Comparison of ENCODE assay signal across 11 cellular contexts in genomic region chr12:5872745-5873144, GRCh38.
A peak's percentile ranks its signal among the peaks of the same experiment; 100 is the strongest.
DNase-seq lines count a peak whose midpoint lies in the region; TF ChIP-seq lines count a peak whose summit lies in the region.
"Had no signal": no experiment of that assay in that cellular context is flagged by ENCODE, and none has a peak within 500 bp of the region (broad histone marks: within the 10 kb centered on the region; RNA-seq: fewer than 3 reads in every experiment).

No MANE protein-coding gene starts in this region.

- no peak overlapping the region for H4K91ac ChIP-seq in H9 (ENCODE audit: insufficient read length, low read depth, low read length)

- no peaks in the 10 kb centered on the region for H3K36me3 Mint-ChIP-seq in H9 (ENCODE audit: insufficient read depth in 1 of 3, low read depth in 3 of 3)
- H3K36me3 Mint-ChIP-seq: stimulated activated naive B cell treated with anti-CD40 and anti-IgM and Interleukin-4, amounts not matched to agents 10 μg/mL and 1 μg/mL and 100 μg/mL, for 72 hours had no signal

- H3K36me3 ChIP-seq in BE2C (no peaks in the 10 kb centered on the region), colonic mucosa (no peaks in the 10 kb centered on the region)

- no peak overlapping the region for H3K4me2 ChIP-seq in H9 (ENCODE audit: insufficient read depth, insufficient read length, low read length)

- H2AFZ ChIP-seq in H9 (ENCODE audit: low read length), result no peak overlapping the region

- peak; percentile 38 for TF ChIP-seq CTCF in BE2C (IDR thresholded peaks at IDR 0.05; ENCODE audit: low read depth, low read length)
- TF ChIP-seq CTCF in H9 (conservative IDR thresholded peaks at IDR 0.05), result peak; percentile 50; the same call in 2 of the 3 replicates
- no peak for TF ChIP-seq CTCF in RWPE1 (conservative IDR thresholded peaks at IDR 0.05; ENCODE audit: low read depth)
- no peak for TF ChIP-seq CTCF in colonic mucosa (IDR thresholded peaks at IDR 0.05)

- H3K27me3 Mint-ChIP-seq in H9 (ENCODE audit: low read depth), result no peaks in the 10 kb centered on the region; the same call in 1 of the 2 replicates

- CTCF ChIA-PET in RWPE1 (lab: Yijun Ruan, JAX), result no interaction called here

- no peaks in the 10 kb centered on the region for H3K79me2 ChIP-seq in H9 (ENCODE audit: insufficient read depth, low read length)

- H2BK120ac ChIP-seq in H9 (ENCODE audit: low read depth, low read length, poor library complexity, severe bottlenecking), result no peak overlapping the region

- no peak overlapping the region for H3K4me3 Mint-ChIP-seq in H9
- H3K4me3 Mint-ChIP-seq: activated CD4-positive, alpha-beta T cell treated with anti-CD3 and anti-CD28 coated beads for 36 hours; stimulated activated naive B cell treated with anti-CD40 and anti-IgM and Interleukin-4, amounts not matched to agents 10 μg/mL and 1 μg/mL and 100 μg/mL, for 72 hours had no signal

- H2BK20ac ChIP-seq in H9 (ENCODE audit: low read depth, low read length, poor library complexity, severe bottlenecking), result no peak overlapping the region

- H2BK12ac ChIP-seq in H9 (ENCODE audit: insufficient read length, low read depth, low read length), result no peak overlapping the region

- no peak overlapping the region for H3T11ph ChIP-seq in H9 (ENCODE audit: low read length)

- H3K14ac ChIP-seq in H9 (ENCODE audit: insufficient read depth, low read length), result no peak overlapping the region

- H3K4me3 ChIP-seq in BE2C (ENCODE audit: low read depth, low read length) (no peak overlapping the region), colonic mucosa (no peak overlapping the region)

- no peak overlapping the region for H4K5ac ChIP-seq in H9 (ENCODE audit: insufficient read length, low read depth, low read length)

- no peaks in the 10 kb centered on the region for H3K79me1 ChIP-seq in H9 (ENCODE audit: insufficient read depth, low read depth, low read length, poor library complexity, severe bottlenecking)

- DNase-seq in BE2C, result no peak
- peak; percentile 27 for DNase-seq in H9
- DNase-seq in RWPE1 (ENCODE audit: low spot score), result peak; percentile 20
- DNase-seq in islet precursor cell, result peak; percentile 50
- DNase-seq in activated T-cell treated with anti-CD3 and anti-CD28 coated beads, Interleukin-2, amount 50 U/mL, for 48 hours, result no peak
- no peak for DNase-seq in stimulated activated CD8-positive, alpha-beta memory T cell treated with anti-CD3 and anti-CD28 coated beads, Interleukin-4, amount 100 ng/mL, for 48 hours
- DNase-seq in colonic mucosa, result no peak
- no peak for DNase-seq in NCI-H1048 (lab: John Stamatoyannopoulos, UW)
- DNase-seq: activated CD4-positive, alpha-beta T cell treated with anti-CD3 and anti-CD28 coated beads for 36 hours; central memory CD4-positive, alpha-beta T cell; stimulated activated naive B cell treated with anti-CD40 and anti-IgM and Interleukin-4, amounts not matched to agents 10 μg/mL and 1 μg/mL and 100 μg/mL, for 72 hours had no signal

- H2BK5ac ChIP-seq in H9 (ENCODE audit: insufficient read length, low read length), result no peak overlapping the region

- no peak overlapping the region for H2BK15ac ChIP-seq in H9 (ENCODE audit: low read depth, low read length)

- H3K9me3 Mint-ChIP-seq in H9, result no peaks in the 10 kb centered on the region
- H3K9me3 Mint-ChIP-seq: stimulated activated naive B cell treated with anti-CD40 and anti-IgM and Interleukin-4, amounts not matched to agents 10 μg/mL and 1 μg/mL and 100 μg/mL, for 72 hours had no signal

- H3K4me1 ChIP-seq in BE2C (no peaks in the 10 kb centered on the region), H9 (ENCODE audit: insufficient read depth, low read length) (no peaks in the 10 kb centered on the region; the same call in 1 of the 2 replicates), colonic mucosa (no peaks in the 10 kb centered on the region)

- intact Hi-C loops in colonic mucosa (cut with DNase I), result no loop called here

- H3K9ac ChIP-seq in H9 (ENCODE audit: extremely low read depth, insufficient read length, low read length), result no peak overlapping the region
- no peak overlapping the region for H3K9ac ChIP-seq in colonic mucosa (ENCODE audit: low read depth in 2 of 2, low read length in 2 of 2)

- peaks cover 10% of the 10 kb centered on the region; the same call in 1 of the 2 replicates for H3K27me3 ChIP-seq in BE2C
- no peaks in the 10 kb centered on the region for H3K27me3 ChIP-seq in H9 (ENCODE audit: insufficient read depth, low read length)
- H3K27me3 ChIP-seq in colonic mucosa, result no peaks in the 10 kb centered on the region

- H3K9me3 ChIP-seq in BE2C (no peaks in the 10 kb centered on the region), H9 (ENCODE audit: control insufficient read depth, low read depth, low read length) (no peaks in the 10 kb centered on the region), colonic mucosa (no peaks in the 10 kb centered on the region)

- POLR2A ChIA-PET in RWPE1 (lab: Yijun Ruan, JAX; ENCODE audit: low non-redundant PET), result no interaction called here

- no peak overlapping the region for H4K8ac ChIP-seq in H9 (replicated peaks; ENCODE audit: insufficient read length, low read depth, low read length)

- H3K4me1 Mint-ChIP-seq in H9, result peaks cover 15 to 35% of the 10 kb centered on the region in 2 experiments
- H3K4me1 Mint-ChIP-seq: activated CD4-positive, alpha-beta T cell treated with anti-CD3 and anti-CD28 coated beads for 36 hours; stimulated activated naive B cell treated with anti-CD40 and anti-IgM and Interleukin-4, amounts not matched to agents 10 μg/mL and 1 μg/mL and 100 μg/mL, for 72 hours had no signal

- H3K56ac ChIP-seq in H9 (ENCODE audit: insufficient read length, low read depth, low read length), result no peak overlapping the region

- no peaks in the 10 kb centered on the region for H3K23me2 ChIP-seq in H9 (ENCODE audit: insufficient read length, low read depth, low read length, poor library complexity, severe bottlenecking)

- no peaks in the 10 kb centered on the region for H4K20me1 ChIP-seq in H9 (ENCODE audit: control insufficient read depth, insufficient read depth, insufficient read length)

- no peak overlapping the region for H3K27ac ChIP-seq in H9 (ENCODE audit: insufficient read length, low read depth, low read length)
- no peak overlapping the region for H3K27ac ChIP-seq in RWPE1
- H3K27ac ChIP-seq in colonic mucosa, result no peak overlapping the region

- H3K4ac ChIP-seq in H9 (ENCODE audit: low read depth, low read length), result no peak overlapping the region

- H3K23ac ChIP-seq in H9 (ENCODE audit: insufficient read length, low read depth, low read length), result no peak overlapping the region

- no peak overlapping the region for H2AK5ac ChIP-seq in H9 (ENCODE audit: insufficient read length, low read length)

- WGBS in H9 (ENCODE audit: extremely low coverage, insufficient read length, low lambda C conversion rate), result no CpG with 5 or more reads among the region's 4 CpGs

- no peak overlapping the region for H3K18ac ChIP-seq in H9 (ENCODE audit: insufficient read length, low read depth, low read length)

- no peak overlapping the region for H3K27ac Mint-ChIP-seq in H9
- H3K27ac Mint-ChIP-seq: activated CD4-positive, alpha-beta T cell treated with anti-CD3 and anti-CD28 coated beads for 36 hours; stimulated activated naive B cell treated with anti-CD40 and anti-IgM and Interleukin-4, amounts not matched to agents 10 μg/mL and 1 μg/mL and 100 μg/mL, for 72 hours had no signal

Comparison
In these comparisons a context has a peak if more than half of its experiments do, and no peak if none do; other contexts are left out.
1. DNase-seq: peak in H9 (single experiment), RWPE1 (single experiment) and islet precursor cell (single experiment); none in BE2C (single experiment), activated T-cell treated with anti-CD3 and anti-CD28 coated beads, Interleukin-2, amount 50 U/mL, for 48 hours (0 of 2), stimulated activated CD8-positive, alpha-beta memory T cell treated with anti-CD3 and anti-CD28 coated beads, Interleukin-4, amount 100 ng/mL, for 48 hours (single experiment), colonic mucosa (single experiment) and NCI-H1048 (single experiment).
2. CTCF ChIP-seq: peak in BE2C (single experiment) and H9 (single experiment); none in RWPE1 (single experiment) and colonic mucosa (single experiment).